In the genomic region with DNA sequence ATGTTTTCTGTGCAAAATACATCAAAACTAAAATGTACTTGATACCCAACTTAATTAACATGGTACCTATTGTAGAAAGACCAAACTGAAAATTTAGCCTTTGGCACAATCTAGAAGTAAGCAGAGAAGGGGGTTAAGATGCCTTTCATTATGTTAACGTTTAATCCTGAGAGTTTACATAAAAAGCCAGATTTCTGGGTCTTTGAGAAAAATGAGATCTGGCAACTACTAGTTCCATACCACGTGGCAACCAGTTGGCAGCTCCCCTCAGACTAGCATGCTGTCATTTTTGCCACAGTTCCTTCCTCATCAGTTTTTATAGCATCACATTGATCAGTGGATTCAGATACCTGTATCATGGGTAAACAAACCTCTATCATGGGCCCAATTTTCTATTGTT, we compare ENCODE assay signal across 8 cellular contexts. TPM values are rescaled to one million over a fixed set of nuclear protein-coding genes. Genes with fewer than 3 reads are reported as not detected.
DNase-seq lines count a peak whose midpoint lies in the region; ATAC-seq, FAIRE-seq and TF ChIP-seq lines count a peak whose summit lies in the region.

No MANE protein-coding gene starts in this region.

- POLR2A ChIA-PET in A673 (lab: Charles Lee; ENCODE audit: low non-redundant PET): interaction anchor here (0.6 kb wide), 1 partner anchor 9 kb away, joined by 3 read pairs; no protein-coding TSS in a partner anchor

- peaks cover 8% of the 10 kb centered on the region for H3K4me1 ChIP-seq in A673 (ENCODE audit: insufficient read depth, low read length, poor library complexity, severe bottlenecking)
- peaks cover 8 to 30% (median 23%) of the 10 kb centered on the region in 3 donors for H3K4me1 ChIP-seq in pancreas

- TF ChIP-seq CTCF in A673 (conservative IDR thresholded peaks at IDR 0.05; ENCODE audit: low read depth, low read length) (no peak), GM12875 (IDR thresholded peaks at IDR 0.05; ENCODE audit: borderline replicate concordance, insufficient read depth, low read depth, low read length) (no peak), SU-DHL-6 (IDR thresholded peaks at IDR 0.05; ENCODE audit: insufficient read depth, low read length, poor library complexity, severe bottlenecking) (no peak), fibroblast of the aortic adventitia (IDR thresholded peaks at IDR 0.05; ENCODE audit: insufficient read depth, low read length) (no peak), pancreas (IDR thresholded peaks at IDR 0.05) (no peak)

- no peaks in the 10 kb centered on the region for H3K36me3 ChIP-seq in A673 (ENCODE audit: insufficient read depth, low read length, poor library complexity, severe bottlenecking)
- H3K36me3 ChIP-seq in SU-DHL-6 (ENCODE audit: low read length): peaks cover 20% of the 10 kb centered on the region
- no peaks in the 10 kb centered on the region for H3K36me3 ChIP-seq in pancreas

- no peak for ATAC-seq in stimulated activated memory B cell treated with anti-CD40 and anti-IgM and Interleukin-4, amounts not matched to agents 10 μg/mL and 1 μg/mL and 100 μg/mL, for 72 hours
- ATAC-seq in pancreas (no peak), HG03469 (IDR thresholded peaks at IDR 0.05; ENCODE audit: unreplicated experiment) (no peak)

- H3K27me3 ChIP-seq in A673 (replicated peaks; ENCODE audit: insufficient read depth, low read depth, low read length, poor library complexity): no peaks in the 10 kb centered on the region
- no peaks in the 10 kb centered on the region for H3K27me3 ChIP-seq in SU-DHL-6 (ENCODE audit: low read length)
- H3K27me3 ChIP-seq in pancreas: no peaks in the 10 kb centered on the region

- H3K36me3 Mint-ChIP-seq in stimulated activated memory B cell treated with anti-CD40 and anti-IgM and Interleukin-4, amounts not matched to agents 10 μg/mL and 1 μg/mL and 100 μg/mL, for 72 hours: peaks cover 16% of the 10 kb centered on the region

- H3K9ac ChIP-seq in SU-DHL-6 (ENCODE audit: low read length): peak overlapping the region; percentile 92

- H3K4me2 ChIP-seq in SU-DHL-6 (ENCODE audit: low read depth, low read length, poor library complexity, severe bottlenecking): peak overlapping the region; percentile 100

- H3K27ac ChIP-seq in A673 (ENCODE audit: low read depth, low read length, poor library complexity, severe bottlenecking) (peak overlapping the region; percentile 94), SU-DHL-6 (ENCODE audit: low read depth, low read length) (no peak overlapping the region), pancreas (peak overlapping the region in 1 of 4 donors; percentile 93)

- H3F3A ChIP-seq in SU-DHL-6 (ENCODE audit: insufficient read depth): peaks cover 22% of the 10 kb centered on the region

- peak overlapping the region; percentile 83 for H3K4me3 Mint-ChIP-seq in stimulated activated memory B cell treated with anti-CD40 and anti-IgM and Interleukin-4, amounts not matched to agents 10 μg/mL and 1 μg/mL and 100 μg/mL, for 72 hours

- H3K79me2 ChIP-seq in SU-DHL-6 (ENCODE audit: insufficient read depth, low read length): peaks cover 96% of the 10 kb centered on the region

- H3K4me3 ChIP-seq in A673 (ENCODE audit: low read depth, low read length, poor library complexity, severe bottlenecking) (peak overlapping the region; percentile 87), GM12875 (ENCODE audit: low read depth, low read length) (peak overlapping the region; percentile 18), SU-DHL-6 (ENCODE audit: insufficient read depth, low read length, poor library complexity, severe bottlenecking) (peak overlapping the region; percentile 81), fibroblast of the aortic adventitia (ENCODE audit: low read depth, low read length) (peak overlapping the region; percentile 97), pancreas (peak overlapping the region in 2 of 4 donors; percentile 67 to 81)

- CTCF ChIA-PET in A673 (lab: Charles Lee): no interaction called here

- 3 to 10% methylated on average over 2 of the region's 2 CpGs for WGBS in pancreas, 2 donors

- H2AFZ ChIP-seq in SU-DHL-6 (ENCODE audit: low read depth, low read length, severe bottlenecking): no peak overlapping the region

- H3K27me3 Mint-ChIP-seq in stimulated activated memory B cell treated with anti-CD40 and anti-IgM and Interleukin-4, amounts not matched to agents 10 μg/mL and 1 μg/mL and 100 μg/mL, for 72 hours: no peaks in the 10 kb centered on the region

- no peak for FAIRE-seq in pancreas (lab: Jason Lieb, UNC)

- intact Hi-C loops in A673 (cut with micrococcal nuclease; ENCODE audit: unreplicated experiment) (no loop called here), pancreas (cut with DNase I) (no loop called here)

- H3K9me3 Mint-ChIP-seq in stimulated activated memory B cell treated with anti-CD40 and anti-IgM and Interleukin-4, amounts not matched to agents 10 μg/mL and 1 μg/mL and 100 μg/mL, for 72 hours: no peaks in the 10 kb centered on the region

- no peak for DNase-seq in A673 (ENCODE audit: low spot score)
- DNase-seq in fibroblast of the aortic adventitia (ENCODE audit: low read depth): peak; percentile 26
- DNase-seq in pancreas: no peak
- no peak for DNase-seq in activated gamma-delta T cell (lab: John Stamatoyannopoulos, UW)

- H3K9me3 ChIP-seq in A673 (ENCODE audit: low read depth, low read length, poor library complexity, severe bottlenecking) (no peaks in the 10 kb centered on the region), SU-DHL-6 (ENCODE audit: insufficient read depth, low read length) (no peaks in the 10 kb centered on the region), pancreas (no peaks in the 10 kb centered on the region)

- 0 out of 2 replicates have a peak, but pooled peaks cover 8% of the 10 kb centered on the region for H4K20me1 ChIP-seq in SU-DHL-6 (ENCODE audit: low read depth, low read length)

- no peak overlapping the region for H3K27ac Mint-ChIP-seq in stimulated activated memory B cell treated with anti-CD40 and anti-IgM and Interleukin-4, amounts not matched to agents 10 μg/mL and 1 μg/mL and 100 μg/mL, for 72 hours

- BruUV-seq in A673 (replicated peaks; lab: Mats Ljungman, UMichigan): no TSS peak

- peaks cover 66% of the 10 kb centered on the region for H3K4me1 Mint-ChIP-seq in stimulated activated memory B cell treated with anti-CD40 and anti-IgM and Interleukin-4, amounts not matched to agents 10 μg/mL and 1 μg/mL and 100 μg/mL, for 72 hours

- no peaks in the 10 kb centered on the region for H3K9me2 ChIP-seq in SU-DHL-6 (replicated peaks; ENCODE audit: insufficient read depth, low read length)

RNA-seq across cellular contexts. Expression of a gene that starts 1.5 kb away (rescaled TPM):
- total RNA-seq in A673 (2021) (93.5 and 97.6 TPM in 2 replicates), fibroblast of the aortic adventitia (ENCODE audit: low replicate concordance) (92.8 and 134 TPM in 2 replicates), pancreas (10 to 100 TPM; 14.0 to 31.3 (median 22.7) TPM)
- polyA plus RNA-seq in pancreas: 1 to 10 TPM; 4.3 to 5.1 TPM

RNA-seq across cellular contexts. Expression of a gene that starts 1.8 kb away (rescaled TPM):
- total RNA-seq in A673 (2021): 93.9 and 100 TPM in 2 replicates
- 35.6 TPM in 2 replicates for total RNA-seq in fibroblast of the aortic adventitia (ENCODE audit: low replicate concordance)
- total RNA-seq in pancreas: 10 to 100 TPM; 14.8 to 26.8 (median 17.8) TPM
- polyA plus RNA-seq in pancreas: 10 to 100 TPM in 1 of 2 donors, 1 to 10 TPM in 1; 9.8 to 13.5 TPM

RNA-seq across cellular contexts. Expression of a gene that starts 44.3 kb away (rescaled TPM):
- total RNA-seq in A673 (2021): 31.9 and 35.7 TPM in 2 replicates
- 4.3 and 25.7 TPM in 2 replicates for total RNA-seq in fibroblast of the aortic adventitia (ENCODE audit: low replicate concordance)
- total RNA-seq in pancreas: 10 to 100 TPM in 1 of 6 donors, 1 to 10 TPM in 5; 4.1 to 12.9 (median 7.6) TPM
- 1 to 10 TPM; 5.2 to 5.3 TPM for polyA plus RNA-seq in pancreas
